20 cellular contexts compared by ENCODE assay signal in genomic region chr2:9335322-9335754, GRCh38.
A peak's percentile ranks its signal among the peaks of the same experiment; 100 is the strongest.
DNase-seq lines count a peak whose midpoint lies in the region; ATAC-seq, FAIRE-seq and TF ChIP-seq lines count a peak whose summit lies in the region.
"Had no signal": no experiment of that assay in that cellular context is flagged by ENCODE, and none has a peak within 500 bp of the region (broad histone marks: within the 10 kb centered on the region; RNA-seq: fewer than 3 reads in every experiment).

No MANE protein-coding gene starts in this region.

- H3K9ac ChIP-seq in BLaER1 treated with 17β-estradiol and CSF1 and Interleukin-3, amounts not matched to agents 10 nM and 100 nM, result peak overlapping the region; percentile 20 to 62 (median 40); a peak in 16 of 22 replicates
- no peak overlapping the region for H3K9ac ChIP-seq in kidney (ENCODE audit: low read length in 2 of 2)

- no peaks in the 10 kb centered on the region for H3K36me3 Mint-ChIP-seq in memory B cell
- H3K36me3 Mint-ChIP-seq: activated naive CD8-positive, alpha-beta T cell treated with anti-CD3 and anti-CD28 coated beads, Interleukin-2, amount 10 ng/mL, durations not matched to agents 7 days and 5 days had no signal

- ATAC-seq in RWPE2 (ENCODE audit: low read depth), result no peak
- ATAC-seq in memory B cell (ENCODE audit: low read depth), result peak; percentile 39
- no peak for ATAC-seq in HG03469 (IDR thresholded peaks at IDR 0.05; ENCODE audit: unreplicated experiment)
- no peak for ATAC-seq in HG03432 (IDR thresholded peaks at IDR 0.05; ENCODE audit: unreplicated experiment)
- ATAC-seq: PC-3, psoas muscle had no signal

- peaks cover 31 to 53% (median 43%) of the 10 kb centered on the region in 11 experiments for H3K36me3 ChIP-seq in BLaER1 treated with 17β-estradiol and CSF1 and Interleukin-3, amounts not matched to agents 10 nM and 100 nM
- H3K36me3 ChIP-seq in RWPE2 (ENCODE audit: low read depth) (peaks cover 82% of the 10 kb centered on the region), kidney (ENCODE audit: control insufficient read depth in 1 of 2, insufficient read depth in 2 of 2, low read length in 2 of 2) (peaks cover 3 to 9% of the 10 kb centered on the region in 2 donors)

- peaks cover 1% of the 10 kb centered on the region for H3K27me3 Mint-ChIP-seq in memory B cell

- peak overlapping the region; percentile 55 to 82 (median 66) for H3K27ac ChIP-seq in BLaER1 treated with 17β-estradiol and CSF1 and Interleukin-3, amounts not matched to agents 10 nM and 100 nM
- H3K27ac ChIP-seq in RWPE2 (ENCODE audit: poor library complexity, severe bottlenecking) (peak overlapping the region; percentile 64), kidney (ENCODE audit: low read depth in 2 of 2, low read length in 2 of 2) (no peak overlapping the region)
- H3K27ac ChIP-seq: esophagus muscularis mucosa, psoas muscle, tibial artery, WERI-Rb-1 had no signal

- peaks cover 10% of the 10 kb centered on the region for H3K4me1 Mint-ChIP-seq in memory B cell
- H3K4me1 Mint-ChIP-seq: activated CD4-positive, alpha-beta memory T cell treated with anti-CD3 and anti-CD28 coated beads, Interleukin-2, amount 10 ng/mL, durations not matched to agents 7 days and 5 days had no signal

- H3K4me3 ChIP-seq in BLaER1 treated with 17β-estradiol and CSF1 and Interleukin-3, amounts not matched to agents 10 nM and 100 nM, result no peak overlapping the region
- H3K4me3 ChIP-seq in RWPE2 (ENCODE audit: severe bottlenecking) (no peak overlapping the region), kidney (ENCODE audit: low read length in 2 of 2) (no peak overlapping the region)
- H3K4me3 ChIP-seq: esophagus muscularis mucosa, lung, psoas muscle, tibial artery had no signal

- no peaks in the 10 kb centered on the region for H3K9me3 ChIP-seq in BLaER1 treated with 17β-estradiol and CSF1 and Interleukin-3, amounts not matched to agents 10 nM and 100 nM (replicated peaks in 1 of 11)
- H3K9me3 ChIP-seq in RWPE2 (ENCODE audit: severe bottlenecking) (no peaks in the 10 kb centered on the region), kidney (ENCODE audit: control insufficient read depth in 1 of 2, low read length in 2 of 2) (no peaks in the 10 kb centered on the region)
- H3K9me3 ChIP-seq: esophagus muscularis mucosa, psoas muscle, tibial artery had no signal

- no peaks in the 10 kb centered on the region for H4K20me1 ChIP-seq in BLaER1 treated with 17β-estradiol and CSF1 and Interleukin-3, amounts not matched to agents 10 nM and 100 nM

- H3K4me1 ChIP-seq in BLaER1 treated with 17β-estradiol and CSF1 and Interleukin-3, amounts not matched to agents 10 nM and 100 nM, result peaks cover 63 to 74% (median 68%) of the 10 kb centered on the region in 10 experiments
- peaks cover 16% of the 10 kb centered on the region for H3K4me1 ChIP-seq in RWPE2 (ENCODE audit: insufficient read depth, poor library complexity, severe bottlenecking)
- peaks cover 15 to 21% of the 10 kb centered on the region in 2 donors for H3K4me1 ChIP-seq in kidney (ENCODE audit: control insufficient read depth in 1 of 2, insufficient read depth in 1 of 2, low read depth in 1 of 2, low read length in 2 of 2)

- no peak for FAIRE-seq in kidney (lab: Jason Lieb, UNC)

- no peaks in the 10 kb centered on the region for H3K9me3 Mint-ChIP-seq in memory B cell
- H3K9me3 Mint-ChIP-seq: activated CD4-positive, alpha-beta memory T cell treated with anti-CD3 and anti-CD28 coated beads, Interleukin-2, amount 10 ng/mL, durations not matched to agents 7 days and 5 days; activated naive CD8-positive, alpha-beta T cell treated with anti-CD3 and anti-CD28 coated beads, Interleukin-2, amount 10 ng/mL, durations not matched to agents 7 days and 5 days had no signal

- intact Hi-C loops in kidney (cut with DNase I), result no loop called here

- DNase-seq in HT-29 (ENCODE audit: low spot score) (peak; percentile 34), RWPE2 (ENCODE audit: low spot score) (no peak), memory B cell (ENCODE audit: low spot score in 2 of 2) (no peak), kidney (no peak), GM03348 (ENCODE audit: low spot score) (no peak)
- DNase-seq: activated CD4-positive, alpha-beta memory T cell treated with anti-CD3 and anti-CD28 coated beads, Interleukin-2, amount 10 ng/mL, durations not matched to agents 7 days and 5 days; activated naive CD8-positive, alpha-beta T cell treated with anti-CD3 and anti-CD28 coated beads, Interleukin-2, amount 10 ng/mL, durations not matched to agents 7 days and 5 days; Calu3; GOT3; KG1; NCI-H510A; PC-3; psoas muscle; tibial artery; WERI-Rb-1 had no signal

- no peak overlapping the region for H3K27ac Mint-ChIP-seq in memory B cell
- H3K27ac Mint-ChIP-seq: activated CD4-positive, alpha-beta memory T cell treated with anti-CD3 and anti-CD28 coated beads, Interleukin-2, amount 10 ng/mL, durations not matched to agents 7 days and 5 days; activated naive CD8-positive, alpha-beta T cell treated with anti-CD3 and anti-CD28 coated beads, Interleukin-2, amount 10 ng/mL, durations not matched to agents 7 days and 5 days had no signal

- no peak overlapping the region for H3K4me3 Mint-ChIP-seq in memory B cell
- H3K4me3 Mint-ChIP-seq: activated CD4-positive, alpha-beta memory T cell treated with anti-CD3 and anti-CD28 coated beads, Interleukin-2, amount 10 ng/mL, durations not matched to agents 7 days and 5 days; activated naive CD8-positive, alpha-beta T cell treated with anti-CD3 and anti-CD28 coated beads, Interleukin-2, amount 10 ng/mL, durations not matched to agents 7 days and 5 days had no signal

- no peak for TF ChIP-seq CTCF in RWPE2 (IDR thresholded peaks at IDR 0.05; ENCODE audit: poor library complexity, severe bottlenecking)
- TF ChIP-seq CTCF in kidney (IDR thresholded peaks at IDR 0.05; ENCODE audit: borderline replicate concordance, extremely low read depth, insufficient read depth), result no peak

- no peaks in the 10 kb centered on the region for H3K27me3 ChIP-seq in BLaER1 treated with 17β-estradiol and CSF1 and Interleukin-3, amounts not matched to agents 10 nM and 100 nM
- H3K27me3 ChIP-seq in RWPE2 (ENCODE audit: insufficient read depth, poor library complexity, severe bottlenecking), result no peaks in the 10 kb centered on the region
- H3K27me3 ChIP-seq: esophagus muscularis mucosa, tibial artery had no signal

- H3K4me2 ChIP-seq in BLaER1 treated with 17β-estradiol and CSF1 and Interleukin-3, amounts not matched to agents 10 nM and 100 nM, result peak overlapping the region; percentile 16 to 94 (median 69)

Comparison
In these comparisons a context has a peak if more than half of its experiments do, and no peak if none do; other contexts are left out.
1. H3K27ac ChIP-seq: peak in BLaER1 treated with 17β-estradiol and CSF1 and Interleukin-3, amounts not matched to agents 10 nM and 100 nM (11 of 11) and RWPE2 (single experiment); none in kidney (0 of 2).
2. H3K9ac ChIP-seq: peak in BLaER1 treated with 17β-estradiol and CSF1 and Interleukin-3, amounts not matched to agents 10 nM and 100 nM (11 of 11); none in kidney (0 of 2).